Comparison of ENCODE assay signal across 8 cellular contexts in genomic region chr20:36745927-36746659, GRCh38. TPM values are rescaled to one million over a fixed set of nuclear protein-coding genes. Genes with fewer than 3 reads are reported as not detected.
A peak's percentile ranks its signal among the peaks of the same experiment; 100 is the strongest.
DNase-seq lines count a peak whose midpoint lies in the region; ATAC-seq and TF ChIP-seq lines count a peak whose summit lies in the region.

Gene NDRG3, minus strand, starts transcription at chr20:36746090. Its CDS starts 24,355 bp downstream, at chr20:36721735.

- peaks cover 7% of the 10 kb centered on the region for H3K36me3 Mint-ChIP-seq in activated naive CD8-positive, alpha-beta T cell treated with anti-CD3 and anti-CD28 coated beads, Interleukin-2, amount 50 U/mL, for 24 hours (ENCODE audit: low read depth)
- no peaks in the 10 kb centered on the region for H3K36me3 Mint-ChIP-seq in type B pancreatic cell

- H3K9me3 Mint-ChIP-seq in activated naive CD8-positive, alpha-beta T cell treated with anti-CD3 and anti-CD28 coated beads, Interleukin-2, amount 50 U/mL, for 24 hours, result no peaks in the 10 kb centered on the region
- H3K9me3 Mint-ChIP-seq in type B pancreatic cell, result no peaks in the 10 kb centered on the region

- peaks cover 21% of the 10 kb centered on the region for H3K4me1 Mint-ChIP-seq in activated naive CD8-positive, alpha-beta T cell treated with anti-CD3 and anti-CD28 coated beads, Interleukin-2, amount 50 U/mL, for 24 hours
- peaks cover 14% of the 10 kb centered on the region for H3K4me1 Mint-ChIP-seq in type B pancreatic cell (ENCODE audit: unreplicated experiment)

- H3K4me3 Mint-ChIP-seq in activated naive CD8-positive, alpha-beta T cell treated with anti-CD3 and anti-CD28 coated beads, Interleukin-2, amount 50 U/mL, for 24 hours, result peak within 1 kb of the TSS; percentile 83
- H3K4me3 Mint-ChIP-seq in type B pancreatic cell, result peak within 1 kb of the TSS; percentile 89

- peak; percentile 94 for ATAC-seq in HG02759 (IDR thresholded peaks at IDR 0.05; ENCODE audit: unreplicated experiment)
- peak; percentile 97 for ATAC-seq in activated naive CD8-positive, alpha-beta T cell treated with anti-CD3 and anti-CD28 coated beads, Interleukin-2, amount 50 U/mL, for 24 hours

- intact Hi-C loops in cardiac septum (cut with DNase I), result no loop called here

- TF ChIP-seq CTCF in GM12873 (IDR thresholded peaks at IDR 0.05; ENCODE audit: insufficient read depth, low read depth, low read length, missing control alignments) (peak; percentile 17), type B pancreatic cell (conservative IDR thresholded peaks at IDR 0.05) (peak; percentile 24)

- DNase-seq in NCI-H1417 (lab: John Stamatoyannopoulos, UW) (peak; percentile 92 to 97 (median 93)), SW 1271 (lab: John Stamatoyannopoulos, UW) (peak; percentile 92 to 96), cardiac septum (ENCODE audit: low spot score) (peak; percentile 98), pons (ENCODE audit: low spot score) (peak; percentile 88), type B pancreatic cell (ENCODE audit: extremely low spot score, unreplicated experiment) (peak; percentile 92)
- peak; percentile 91 for DNase-seq in activated naive CD8-positive, alpha-beta T cell treated with anti-CD3 and anti-CD28 coated beads, Interleukin-2, amount 50 U/mL, for 24 hours

- peak within 1 kb of the TSS; percentile 92 for H3K27ac Mint-ChIP-seq in activated naive CD8-positive, alpha-beta T cell treated with anti-CD3 and anti-CD28 coated beads, Interleukin-2, amount 50 U/mL, for 24 hours
- peak within 1 kb of the TSS; percentile 87 for H3K27ac Mint-ChIP-seq in type B pancreatic cell

- no peaks in the 10 kb centered on the region for H3K27me3 Mint-ChIP-seq in activated naive CD8-positive, alpha-beta T cell treated with anti-CD3 and anti-CD28 coated beads, Interleukin-2, amount 50 U/mL, for 24 hours
- no peaks in the 10 kb centered on the region for H3K27me3 Mint-ChIP-seq in type B pancreatic cell

RNA-seq across cellular contexts. Expression of gene NDRG3, which starts in this region (rescaled TPM):
- total RNA-seq in cardiac septum (32.1 TPM), type B pancreatic cell (ENCODE audit: low replicate concordance) (24.9 and 31.5 TPM in 2 replicates)

Comparison
In these comparisons a context has a peak if more than half of its experiments do, and no peak if none do; other contexts are left out.
1. Peak in every context shown above with its lines: DNase-seq and ATAC-seq.